16 cellular contexts compared by ENCODE assay signal in the genomic region with DNA sequence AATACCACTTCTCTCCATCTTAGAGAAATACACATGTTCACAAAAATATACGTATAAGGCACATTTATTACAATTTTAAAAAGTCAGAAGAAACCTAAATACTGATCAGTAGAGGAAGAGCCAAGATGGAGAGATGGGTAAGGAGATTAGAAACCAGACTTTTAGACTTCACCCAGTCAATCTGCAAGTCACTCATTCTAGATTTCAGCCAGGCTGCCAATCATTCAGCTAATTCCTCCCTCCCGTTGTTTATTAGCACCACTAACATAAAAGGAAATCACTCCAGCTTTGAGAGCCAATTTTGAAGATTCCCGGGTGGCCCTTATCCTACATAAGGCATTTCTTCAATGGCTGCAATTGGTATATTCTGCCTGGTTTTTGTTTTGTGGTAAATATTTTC.
DNase-seq lines count a peak whose midpoint lies in the region; ATAC-seq, FAIRE-seq and TF ChIP-seq lines count a peak whose summit lies in the region.
"Had no signal": no experiment of that assay in that cellular context is flagged by ENCODE, and none has a peak within 500 bp of the region (broad histone marks: within the 10 kb centered on the region; RNA-seq: fewer than 3 reads in every experiment).

No MANE protein-coding gene starts in this region.

- no peaks in the 10 kb centered on the region for H3K9me1 ChIP-seq in K562 (ENCODE audit: control insufficient read depth, insufficient read depth, low read length)

- TF ChIP-seq CTCF in K562 (IDR thresholded peaks at IDR 0.05 in 2 of 3, conservative IDR thresholded peaks at IDR 0.05 in 1 of 3; ENCODE audit: insufficient read depth in 2 of 3, low read depth in 1 of 3, low read length in 3 of 3) (no peak), type B pancreatic cell (conservative IDR thresholded peaks at IDR 0.05) (no peak), osteoblast (IDR thresholded peaks at IDR 0.05; ENCODE audit: extremely low read depth, low read depth, low read length) (no peak), GM20000 (IDR thresholded peaks at IDR 0.05; ENCODE audit: extremely low read depth, missing control alignments) (no peak), mammary epithelial cell (conservative IDR thresholded peaks at IDR 0.05 in 1 of 2, IDR thresholded peaks at IDR 0.05 in 1 of 2; ENCODE audit: extremely low read depth in 1 of 2, insufficient read depth in 1 of 2, low read depth in 1 of 2, low read length in 2 of 2) (no peak)

- FAIRE-seq in K562 (lab: Jason Lieb, UNC), result no peak
- FAIRE-seq: A549, HTR-8/SVneo had no signal

- no peaks in the 10 kb centered on the region for H3K36me3 ChIP-seq in K562 (ENCODE audit: control insufficient read depth, insufficient read depth, low read length)
- H3K36me3 ChIP-seq in osteoblast (ENCODE audit: insufficient read depth, low read length), result no peaks in the 10 kb centered on the region
- no peaks in the 10 kb centered on the region for H3K36me3 ChIP-seq in mammary epithelial cell (ENCODE audit: insufficient read depth, low read length)
- H3K36me3 ChIP-seq: BLaER1 treated with 17β-estradiol and CSF1 and Interleukin-3, amounts not matched to agents 10 nM and 100 nM; HAP-1 had no signal

- H3K4me3 Mint-ChIP-seq in type B pancreatic cell, result no peak overlapping the region
- H3K4me3 Mint-ChIP-seq: B cell; CD8-positive, alpha-beta T cell; HFFc6 had no signal

- H3K27ac ChIP-seq in K562 (ENCODE audit: extremely low read depth, low read depth, low read length) (no peak overlapping the region), osteoblast (ENCODE audit: low read depth, low read length) (no peak overlapping the region), mammary epithelial cell (ENCODE audit: insufficient read depth, low read depth, low read length) (no peak overlapping the region)
- H3K27ac ChIP-seq: 22Rv1; BLaER1 treated with 17β-estradiol and CSF1 and Interleukin-3, amounts not matched to agents 10 nM and 100 nM had no signal

- H3K4me2 ChIP-seq in K562 (ENCODE audit: insufficient read depth, low read length), result no peak overlapping the region
- H3K4me2 ChIP-seq in osteoblast (ENCODE audit: insufficient read depth, low read length), result no peak overlapping the region
- no peak overlapping the region for H3K4me2 ChIP-seq in mammary epithelial cell (ENCODE audit: insufficient read depth, low read depth, low read length)
- H3K4me2 ChIP-seq: BLaER1 treated with 17β-estradiol and CSF1 and Interleukin-3, amounts not matched to agents 10 nM and 100 nM had no signal

- H3K4me3 ChIP-seq in K562, result no peak overlapping the region
- H3K4me3 ChIP-seq in osteoblast (ENCODE audit: insufficient read depth, low read length), result no peak overlapping the region
- H3K4me3 ChIP-seq in mammary epithelial cell (replicated peaks in 1 of 3; ENCODE audit: insufficient read depth in 1 of 3, low read depth in 2 of 3, low read length in 3 of 3), result no peak overlapping the region
- H3K4me3 ChIP-seq: A549; BLaER1 treated with 17β-estradiol and CSF1 and Interleukin-3, amounts not matched to agents 10 nM and 100 nM; HAP-1 had no signal

- dilution Hi-C loops in mammary epithelial cell (cut with HindIII; ENCODE audit: low sequenced_read_pairs), result loop anchor here (5.0 kb wide), 1 partner anchor 95 kb away; no protein-coding TSS in a partner anchor

- H3K9ac ChIP-seq in K562 (ENCODE audit: insufficient read depth in 1 of 2, low read depth in 2 of 2, low read length in 2 of 2) (no peak overlapping the region), mammary epithelial cell (ENCODE audit: insufficient read depth, low read length) (no peak overlapping the region)
- H3K9ac ChIP-seq: BLaER1 treated with 17β-estradiol and CSF1 and Interleukin-3, amounts not matched to agents 10 nM and 100 nM had no signal

- peak overlapping the region; percentile 79 for H3K27ac Mint-ChIP-seq in type B pancreatic cell
- H3K27ac Mint-ChIP-seq: B cell; CD8-positive, alpha-beta T cell; HFFc6 had no signal

- in situ Hi-C loops in K562 (cut with MboI) (loop anchor here (5.0 kb wide), 1 partner anchor 90 kb away; no protein-coding TSS in a partner anchor), mammary epithelial cell (cut with MboI; ENCODE audit: low sequenced_read_pairs in 2 of 2) (loop anchor here (5.0 kb wide), 3 partner anchors 50 to 95 kb away; no protein-coding TSS in a partner anchor)

- WGBS in K562 (ENCODE audit: insufficient coverage, low coverage, missing lambda C conversion rate), result 51% methylated on average over 3 of the region's 3 CpGs
- 75% methylated on average over 3 of the region's 3 CpGs for WGBS in mammary epithelial cell (ENCODE audit: low coverage, missing lambda C conversion rate)

- peaks cover 13% of the 10 kb centered on the region for H3K4me1 Mint-ChIP-seq in type B pancreatic cell (ENCODE audit: unreplicated experiment)
- H3K4me1 Mint-ChIP-seq: B cell had no signal

- H3K27me3 Mint-ChIP-seq in type B pancreatic cell, result no peaks in the 10 kb centered on the region
- H3K27me3 Mint-ChIP-seq: B cell had no signal

- no peaks in the 10 kb centered on the region for H3K36me3 Mint-ChIP-seq in type B pancreatic cell
- H3K36me3 Mint-ChIP-seq: CD8-positive, alpha-beta T cell had no signal

- H2AFZ ChIP-seq in K562 (ENCODE audit: low read depth, low read length) (no peak overlapping the region), osteoblast (ENCODE audit: low read length) (no peak overlapping the region), mammary epithelial cell (ENCODE audit: low read depth, low read length) (no peak overlapping the region)

- POLR2A ChIA-PET in HEK293T (lab: Yijun Ruan, JAX) (interaction anchor here (0.5 to 1.2 kb wide), 4 partner anchors 42 to 95 kb away, joined by 3 read pairs; no protein-coding TSS in a partner anchor), K562 (lab: Yijun Ruan, JAX) (interaction anchor here (0.7 to 1.5 kb wide), 5 partner anchors 41 to 236 kb away, joined by 3 to 7 read pairs (median 3); a partner anchor contains a TSS)

- no peak for TF ChIP-seq POLR2A in K562 (conservative IDR thresholded peaks at IDR 0.05)

- H3K79me2 ChIP-seq in K562 (ENCODE audit: control insufficient read depth, insufficient read depth, low read length) (peaks cover 29% of the 10 kb centered on the region), osteoblast (ENCODE audit: insufficient read depth, low read length) (no peaks in the 10 kb centered on the region), mammary epithelial cell (ENCODE audit: insufficient read depth, low read length) (no peaks in the 10 kb centered on the region)

- BruUV-seq in K562 (replicated peaks; lab: Mats Ljungman, UMichigan), result no TSS peak
- BruUV-seq in mammary epithelial cell (replicated peaks; lab: Mats Ljungman, UMichigan), result no TSS peak

- DNase-seq in NCI-H82 (lab: John Stamatoyannopoulos, UW), result peak; percentile 63
- DNase-seq in NCI-H82 treated with DMSO at 0.1 percent for 48 hours (lab: John Stamatoyannopoulos, UW; ENCODE audit: unreplicated experiment), result no peak
- DNase-seq in HEK293T (ENCODE audit: extremely low spot score), result no peak
- no peak for DNase-seq in K562 (ENCODE audit: extremely low read depth in 1 of 4, low spot score in 3 of 4)
- no peak for DNase-seq in type B pancreatic cell (ENCODE audit: extremely low spot score, unreplicated experiment)
- DNase-seq in osteoblast (ENCODE audit: insufficient read length, low spot score, missing footprints), result no peak
- DNase-seq in GM20000 (ENCODE audit: low spot score), result no peak
- DNase-seq in mammary epithelial cell, result no peak

- no peaks in the 10 kb centered on the region for H3K27me3 ChIP-seq in K562 (ENCODE audit: control insufficient read depth in 2 of 2, insufficient read depth in 2 of 2, low read length in 2 of 2)
- peaks cover 16% of the 10 kb centered on the region for H3K27me3 ChIP-seq in osteoblast (ENCODE audit: insufficient read depth, low read length)
- H3K27me3 ChIP-seq in mammary epithelial cell (ENCODE audit: insufficient read depth, low read length), result no peaks in the 10 kb centered on the region
- H3K27me3 ChIP-seq: BLaER1 treated with 17β-estradiol and CSF1 and Interleukin-3, amounts not matched to agents 10 nM and 100 nM had no signal

- no peak for TF ChIP-seq EP300 in K562 (IDR thresholded peaks at IDR 0.05; ENCODE audit: low read length)

- CTCF ChIA-PET in HEK293T (lab: Yijun Ruan, JAX) (interaction anchor here (0.6 to 2.4 kb wide), 23 partner anchors 10 to 207 kb away, joined by 3 to 40 read pairs (median 4); no protein-coding TSS in a partner anchor), K562 (lab: Yijun Ruan, JAX; ENCODE audit: low intra/inter-chr PET ratio) (interaction anchor here (0.6 to 9.4 kb wide), 8 partner anchors 9 to 137 kb away, joined by 3 to 147 read pairs (median 4); no protein-coding TSS in a partner anchor), mammary epithelial cell (lab: Charles Lee; ENCODE audit: low non-redundant PET) (interaction anchor here (0.5 to 1.7 kb wide), 8 partner anchors 11 to 1330 kb away, joined by 3 to 10 read pairs (median 6); no protein-coding TSS in a partner anchor)

- H4K20me1 ChIP-seq in K562 (replicated peaks; ENCODE audit: control insufficient read depth, insufficient read depth, low read length) (peaks cover 8% of the 10 kb centered on the region; the same call in 1 of the 2 replicates), osteoblast (ENCODE audit: insufficient read depth, low read length) (no peaks in the 10 kb centered on the region), mammary epithelial cell (ENCODE audit: insufficient read depth, low read length) (no peaks in the 10 kb centered on the region)
- H4K20me1 ChIP-seq: BLaER1 treated with 17β-estradiol and CSF1 and Interleukin-3, amounts not matched to agents 10 nM and 100 nM had no signal

- intact Hi-C loops in K562 (cut with micrococcal nuclease) (loop anchor here (2.0 to 5.0 kb wide), 4 partner anchors 66 to 235 kb away; a partner anchor contains a TSS), mammary epithelial cell (cut with micrococcal nuclease) (loop anchor here (1.0 to 5.0 kb wide), 7 partner anchors 42 to 236 kb away; a partner anchor contains a TSS)

- ATAC-seq in K562, result no peak

- no peaks in the 10 kb centered on the region for H3K9me3 ChIP-seq in K562 (replicated peaks; ENCODE audit: control insufficient read depth, insufficient read depth, low read depth, low read length)
- H3K9me3 ChIP-seq in osteoblast (ENCODE audit: low read depth, low read length), result no peaks in the 10 kb centered on the region
- no peaks in the 10 kb centered on the region for H3K9me3 ChIP-seq in mammary epithelial cell (replicated peaks; ENCODE audit: insufficient read depth, low read length)
- H3K9me3 ChIP-seq: A549; BLaER1 treated with 17β-estradiol and CSF1 and Interleukin-3, amounts not matched to agents 10 nM and 100 nM; HAP-1 had no signal

- no peaks in the 10 kb centered on the region for H3K9me3 Mint-ChIP-seq in type B pancreatic cell
- H3K9me3 Mint-ChIP-seq: CD8-positive, alpha-beta T cell; HFFc6 had no signal

- H3K4me1 ChIP-seq in K562 (replicated peaks in 1 of 2; ENCODE audit: control insufficient read depth in 2 of 2, insufficient read depth in 2 of 2, low read length in 2 of 2) (no peaks in the 10 kb centered on the region; a peak in 2 of 5 replicates), osteoblast (ENCODE audit: insufficient read depth, low read length) (peaks cover 8% of the 10 kb centered on the region), mammary epithelial cell (ENCODE audit: insufficient read depth, low read length) (peaks cover 5% of the 10 kb centered on the region)

- no peak for TF ChIP-seq RAD21 in K562 (CRISPR knock-in tag; conservative IDR thresholded peaks at IDR 0.05 in 1 of 2, IDR thresholded peaks at IDR 0.05 in 1 of 2)

TF ChIP-seq in K562, 482 proteins besides CTCF, POLR2A, EP300 and RAD21 (continues in another document):
- no peak for TF ChIP-seq ZNF436 (CRISPR knock-in tag; IDR thresholded peaks at IDR 0.05)
